In the genomic region with DNA sequence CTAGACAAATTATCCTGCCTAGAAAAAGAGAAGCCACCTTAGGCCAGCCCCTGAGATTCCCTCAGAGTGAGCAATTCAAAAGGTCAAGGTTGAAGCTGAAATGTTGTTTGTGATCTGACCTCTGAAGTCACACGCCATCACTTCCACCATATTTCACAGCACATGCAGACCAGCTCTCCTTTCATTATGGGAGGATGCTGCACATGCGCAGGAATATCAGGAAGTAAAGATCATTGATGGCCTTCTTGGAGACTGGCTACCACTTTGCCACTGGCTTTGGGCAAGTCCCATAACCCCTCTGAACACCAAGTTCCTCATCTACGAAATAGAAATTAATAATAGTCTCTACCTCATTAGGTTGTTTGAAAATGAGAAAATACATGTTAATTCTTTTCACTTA, we compare ENCODE assay signal across 9 cellular contexts. TPM values are rescaled to one million over a fixed set of nuclear protein-coding genes. Genes with fewer than 3 reads are reported as not detected.
"Had no signal": no experiment of that assay in that cellular context is flagged by ENCODE, and none has a peak within 500 bp of the region (broad histone marks: within the 10 kb centered on the region; RNA-seq: fewer than 3 reads in every experiment).

No MANE protein-coding gene starts in this region.

- H3K4me3 ChIP-seq: GM12878 had no signal

- ATAC-seq: GM12878 had no signal

- FAIRE-seq: G401.6, GM12878, GM12891, GM12892, GM18507, GM19239 had no signal

- DNase-seq: GDM1, GF-D8 had no signal

RNA-seq across cellular contexts. Expression of gene CDO1, which starts 39.5 kb away (rescaled TPM):
- total RNA-seq: G401, GM12878 had no signal
